In the genomic region with DNA sequence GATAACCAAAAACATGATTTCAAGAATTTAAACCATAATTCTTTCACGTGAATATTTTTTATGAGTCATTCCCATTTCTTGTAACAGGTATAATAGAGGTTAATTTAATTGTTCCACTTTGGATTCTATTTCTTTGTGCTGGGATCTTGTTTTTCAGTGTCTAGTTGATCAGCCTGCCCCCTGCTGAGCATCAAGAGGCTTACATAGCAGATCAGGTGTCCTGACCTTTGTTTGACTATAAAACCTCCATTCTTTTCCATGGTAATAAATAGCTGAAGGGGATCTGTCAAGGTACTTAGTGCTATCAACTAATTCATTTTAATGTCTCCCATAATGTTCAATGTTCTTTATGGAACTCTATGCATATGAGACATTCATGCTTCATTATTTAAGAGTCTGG, we compare ENCODE assay signal across 1 cellular context.
TF ChIP-seq lines count a peak whose summit lies in the region.

No MANE protein-coding gene starts in this region.

TF ChIP-seq in HEK293, 187 proteins besides CTCF, POLR2A, EP300 and RAD21 (continued from another document and continues in another):
- TF ChIP-seq, protein P1, sequence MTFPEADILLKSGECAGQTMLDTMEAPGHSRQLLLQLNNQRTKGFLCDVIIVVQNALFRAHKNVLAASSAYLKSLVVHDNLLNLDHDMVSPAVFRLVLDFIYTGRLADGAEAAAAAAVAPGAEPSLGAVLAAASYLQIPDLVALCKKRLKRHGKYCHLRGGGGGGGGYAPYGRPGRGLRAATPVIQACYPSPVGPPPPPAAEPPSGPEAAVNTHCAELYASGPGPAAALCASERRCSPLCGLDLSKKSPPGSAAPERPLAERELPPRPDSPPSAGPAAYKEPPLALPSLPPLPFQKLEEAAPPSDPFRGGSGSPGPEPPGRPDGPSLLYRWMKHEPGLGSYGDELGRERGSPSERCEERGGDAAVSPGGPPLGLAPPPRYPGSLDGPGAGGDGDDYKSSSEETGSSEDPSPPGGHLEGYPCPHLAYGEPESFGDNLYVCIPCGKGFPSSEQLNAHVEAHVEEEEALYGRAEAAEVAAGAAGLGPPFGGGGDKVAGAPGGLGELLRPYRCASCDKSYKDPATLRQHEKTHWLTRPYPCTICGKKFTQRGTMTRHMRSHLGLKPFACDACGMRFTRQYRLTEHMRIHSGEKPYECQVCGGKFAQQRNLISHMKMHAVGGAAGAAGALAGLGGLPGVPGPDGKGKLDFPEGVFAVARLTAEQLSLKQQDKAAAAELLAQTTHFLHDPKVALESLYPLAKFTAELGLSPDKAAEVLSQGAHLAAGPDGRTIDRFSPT (tag by site-specific recombination; IDR thresholded peaks at IDR 0.05), result peak; percentile 63
- TF ChIP-seq PRDM6 (tag by site-specific recombination; IDR thresholded peaks at IDR 0.05) (peak; percentile 87), ZFP3 (tag by site-specific recombination; IDR thresholded peaks at IDR 0.05; ENCODE audit: low read depth) (no peak), ZIC2 (tag by site-specific recombination; IDR thresholded peaks at IDR 0.05) (0 out of 2 replicates have a peak, but pooled peaks have one; percentile 5), ZNF626 (tag by site-specific recombination; IDR thresholded peaks at IDR 0.05) (no peak), ZNF48 (tag by site-specific recombination; IDR thresholded peaks at IDR 0.05) (no peak), BCL11A (tag by site-specific recombination; IDR thresholded peaks at IDR 0.05; ENCODE audit: low read depth) (peak; percentile 77), ZNF692 (tag by site-specific recombination; IDR thresholded peaks at IDR 0.05) (no peak), SCRT1 (tag by site-specific recombination; IDR thresholded peaks at IDR 0.05; ENCODE audit: borderline replicate concordance) (0 out of 2 replicates have a peak, but pooled peaks have one; percentile 9), ZNF560 (tag by site-specific recombination; IDR thresholded peaks at IDR 0.05; ENCODE audit: borderline replicate concordance) (no peak), ZBTB17 (tag by site-specific recombination; IDR thresholded peaks at IDR 0.05) (peak; percentile 85), ZNF114 (tag by site-specific recombination; IDR thresholded peaks at IDR 0.05) (no peak), ZNF16 (tag by site-specific recombination; IDR thresholded peaks at IDR 0.05; ENCODE audit: low read depth) (no peak), ZNF792 (tag by site-specific recombination; IDR thresholded peaks at IDR 0.05) (no peak), PRDM4 (tag by site-specific recombination; IDR thresholded peaks at IDR 0.05) (peak; percentile 69), ZNF132 (tag by site-specific recombination; IDR thresholded peaks at IDR 0.05; ENCODE audit: borderline replicate concordance) (no peak), ZNF311 (tag by site-specific recombination; IDR thresholded peaks at IDR 0.05; ENCODE audit: borderline replicate concordance) (no peak), IKZF3 (tag by site-specific recombination; IDR thresholded peaks at IDR 0.05) (peak; percentile 44; the same call in 1 of the 2 replicates), ZNF302 (tag by site-specific recombination; IDR thresholded peaks at IDR 0.05; ENCODE audit: low read depth) (no peak), ZNF843 (tag by site-specific recombination; IDR thresholded peaks at IDR 0.05) (peak; percentile 84), ZNF133 (tag by site-specific recombination; IDR thresholded peaks at IDR 0.05) (no peak), SP7 (tag by site-specific recombination; IDR thresholded peaks at IDR 0.05) (peak; percentile 73), TCF7L2 (IDR thresholded peaks at IDR 0.05; ENCODE audit: borderline replicate concordance, low read depth, low read length) (peak; percentile 48; the same call in 1 of the 2 replicates), ZNF596 (tag by site-specific recombination; IDR thresholded peaks at IDR 0.05) (no peak), MZF1 (tag by site-specific recombination; IDR thresholded peaks at IDR 0.05; ENCODE audit: borderline replicate concordance) (peak; percentile 61; the same call in 1 of the 2 replicates), ZNF155 (tag by site-specific recombination; IDR thresholded peaks at IDR 0.05) (no peak), ZNF629 (tag by site-specific recombination; IDR thresholded peaks at IDR 0.05) (0 out of 2 replicates have a peak, but pooled peaks have one; percentile 21), SP3 (tag by site-specific recombination; IDR thresholded peaks at IDR 0.05) (no peak), ZNF112 (tag by site-specific recombination; IDR thresholded peaks at IDR 0.05) (no peak), AEBP2 (tag by site-specific recombination; IDR thresholded peaks at IDR 0.05; ENCODE audit: borderline replicate concordance) (no peak), GLIS2 (tag by site-specific recombination; IDR thresholded peaks at IDR 0.05) (no peak), ZNF621 (tag by site-specific recombination; IDR thresholded peaks at IDR 0.05) (no peak), ZNF292 (tag by site-specific recombination; IDR thresholded peaks at IDR 0.05; ENCODE audit: borderline replicate concordance, low read depth) (no peak), SP2 (tag by site-specific recombination; IDR thresholded peaks at IDR 0.05) (no peak), HOXD13 (CRISPR knock-in tag; IDR thresholded peaks at IDR 0.05; ENCODE audit: borderline replicate concordance) (no peak), ZNF223 (tag by site-specific recombination; IDR thresholded peaks at IDR 0.05) (no peak), SCRT2 (tag by site-specific recombination; IDR thresholded peaks at IDR 0.05) (peak; percentile 29; the same call in 1 of the 2 replicates), ZSCAN30 (tag by site-specific recombination; IDR thresholded peaks at IDR 0.05) (no peak)
- TF ChIP-seq, protein P2, sequence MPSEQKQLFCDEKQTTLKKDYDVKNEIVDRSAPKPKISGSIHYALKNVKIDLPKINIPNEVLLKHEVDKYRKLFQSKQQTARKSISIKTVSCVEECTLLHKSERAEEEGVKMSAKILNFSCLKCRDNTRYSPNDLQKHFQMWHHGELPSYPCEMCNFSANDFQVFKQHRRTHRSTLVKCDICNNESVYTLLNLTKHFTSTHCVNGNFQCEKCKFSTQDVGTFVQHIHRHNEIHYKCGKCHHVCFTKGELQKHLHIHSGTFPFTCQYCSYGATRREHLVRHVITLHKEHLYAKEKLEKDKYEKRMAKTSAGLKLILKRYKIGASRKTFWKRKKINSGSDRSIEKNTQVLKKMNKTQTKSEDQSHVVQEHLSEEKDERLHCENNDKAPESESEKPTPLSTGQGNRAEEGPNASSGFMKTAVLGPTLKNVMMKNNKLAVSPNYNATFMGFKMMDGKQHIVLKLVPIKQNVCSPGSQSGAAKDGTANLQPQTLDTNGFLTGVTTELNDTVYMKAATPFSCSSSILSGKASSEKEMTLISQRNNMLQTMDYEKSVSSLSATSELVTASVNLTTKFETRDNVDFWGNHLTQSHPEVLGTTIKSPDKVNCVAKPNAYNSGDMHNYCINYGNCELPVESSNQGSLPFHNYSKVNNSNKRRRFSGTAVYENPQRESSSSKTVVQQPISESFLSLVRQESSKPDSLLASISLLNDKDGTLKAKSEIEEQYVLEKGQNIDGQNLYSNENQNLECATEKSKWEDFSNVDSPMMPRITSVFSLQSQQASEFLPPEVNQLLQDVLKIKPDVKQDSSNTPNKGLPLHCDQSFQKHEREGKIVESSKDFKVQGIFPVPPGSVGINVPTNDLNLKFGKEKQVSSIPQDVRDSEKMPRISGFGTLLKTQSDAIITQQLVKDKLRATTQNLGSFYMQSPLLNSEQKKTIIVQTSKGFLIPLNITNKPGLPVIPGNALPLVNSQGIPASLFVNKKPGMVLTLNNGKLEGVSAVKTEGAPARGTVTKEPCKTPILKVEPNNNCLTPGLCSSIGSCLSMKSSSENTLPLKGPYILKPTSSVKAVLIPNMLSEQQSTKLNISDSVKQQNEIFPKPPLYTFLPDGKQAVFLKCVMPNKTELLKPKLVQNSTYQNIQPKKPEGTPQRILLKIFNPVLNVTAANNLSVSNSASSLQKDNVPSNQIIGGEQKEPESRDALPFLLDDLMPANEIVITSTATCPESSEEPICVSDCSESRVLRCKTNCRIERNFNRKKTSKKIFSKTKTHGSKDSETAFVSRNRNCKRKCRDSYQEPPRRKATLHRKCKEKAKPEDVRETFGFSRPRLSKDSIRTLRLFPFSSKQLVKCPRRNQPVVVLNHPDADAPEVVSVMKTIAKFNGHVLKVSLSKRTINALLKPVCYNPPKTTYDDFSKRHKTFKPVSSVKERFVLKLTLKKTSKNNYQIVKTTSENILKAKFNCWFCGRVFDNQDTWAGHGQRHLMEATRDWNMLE (tag by site-specific recombination; conservative IDR thresholded peaks at IDR 0.05; ENCODE audit: low read depth), result no peak
- TF ChIP-seq, protein P3, sequence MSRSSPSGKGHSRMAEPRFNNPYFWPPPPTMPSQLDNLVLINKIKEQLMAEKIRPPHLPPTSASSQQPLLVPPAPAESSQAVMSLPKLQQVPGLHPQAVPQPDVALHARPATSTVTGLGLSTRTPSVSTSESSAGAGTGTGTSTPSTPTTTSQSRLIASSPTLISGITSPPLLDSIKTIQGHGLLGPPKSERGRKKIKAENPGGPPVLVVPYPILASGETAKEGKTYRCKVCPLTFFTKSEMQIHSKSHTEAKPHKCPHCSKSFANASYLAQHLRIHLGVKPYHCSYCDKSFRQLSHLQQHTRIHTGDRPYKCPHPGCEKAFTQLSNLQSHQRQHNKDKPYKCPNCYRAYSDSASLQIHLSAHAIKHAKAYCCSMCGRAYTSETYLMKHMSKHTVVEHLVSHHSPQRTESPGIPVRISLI (tag by site-specific recombination; IDR thresholded peaks at IDR 0.05), result no peak
- TF ChIP-seq, protein P4, sequence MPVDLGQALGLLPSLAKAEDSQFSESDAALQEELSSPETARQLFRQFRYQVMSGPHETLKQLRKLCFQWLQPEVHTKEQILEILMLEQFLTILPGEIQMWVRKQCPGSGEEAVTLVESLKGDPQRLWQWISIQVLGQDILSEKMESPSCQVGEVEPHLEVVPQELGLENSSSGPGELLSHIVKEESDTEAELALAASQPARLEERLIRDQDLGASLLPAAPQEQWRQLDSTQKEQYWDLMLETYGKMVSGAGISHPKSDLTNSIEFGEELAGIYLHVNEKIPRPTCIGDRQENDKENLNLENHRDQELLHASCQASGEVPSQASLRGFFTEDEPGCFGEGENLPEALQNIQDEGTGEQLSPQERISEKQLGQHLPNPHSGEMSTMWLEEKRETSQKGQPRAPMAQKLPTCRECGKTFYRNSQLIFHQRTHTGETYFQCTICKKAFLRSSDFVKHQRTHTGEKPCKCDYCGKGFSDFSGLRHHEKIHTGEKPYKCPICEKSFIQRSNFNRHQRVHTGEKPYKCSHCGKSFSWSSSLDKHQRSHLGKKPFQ (tag by site-specific recombination; IDR thresholded peaks at IDR 0.05), result 0 out of 2 replicates have a peak, but pooled peaks have one; percentile 45
- TF ChIP-seq, protein P5, sequence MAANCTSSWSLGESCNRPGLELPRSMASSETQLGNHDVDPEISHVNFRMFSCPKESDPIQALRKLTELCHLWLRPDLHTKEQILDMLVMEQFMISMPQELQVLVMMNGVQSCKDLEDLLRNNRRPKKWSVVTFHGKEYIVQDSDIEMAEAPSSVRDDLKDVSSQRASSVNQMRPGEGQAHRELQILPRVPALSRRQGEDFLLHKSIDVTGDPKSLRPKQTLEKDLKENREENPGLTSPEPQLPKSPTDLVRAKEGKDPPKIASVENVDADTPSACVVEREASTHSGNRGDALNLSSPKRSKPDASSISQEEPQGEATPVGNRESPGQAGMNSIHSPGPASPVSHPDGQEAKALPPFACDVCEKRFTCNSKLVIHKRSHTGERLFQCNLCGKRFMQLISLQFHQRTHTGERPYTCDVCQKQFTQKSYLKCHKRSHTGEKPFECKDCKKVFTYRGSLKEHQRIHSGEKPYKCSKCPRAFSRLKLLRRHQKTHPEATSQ (tag by site-specific recombination; IDR thresholded peaks at IDR 0.05), result no peak
